ENCODE assay signal across 35 cellular contexts in genomic region chr18:7170292-7170691, GRCh38. TPM values are rescaled to one million over a fixed set of nuclear protein-coding genes. Genes with fewer than 3 reads are reported as not detected.
"Had no signal": no experiment of that assay in that cellular context is flagged by ENCODE, and none has a peak within 500 bp of the region (broad histone marks: within the 10 kb centered on the region; RNA-seq: fewer than 3 reads in every experiment).

No MANE protein-coding gene starts in this region.

- H3K9me3 ChIP-seq: adrenal gland, ascending aorta, breast epithelium, esophagus squamous epithelium, gastroesophageal sphincter, heart right ventricle had no signal

- H3K36me3 ChIP-seq: adrenal gland, ascending aorta, breast epithelium, cardiac muscle cell, esophagus squamous epithelium, gastroesophageal sphincter, heart right ventricle had no signal

- ATAC-seq: activated CD4-positive, alpha-beta T cell treated with anti-CD3 and anti-CD28 coated beads for 36 hours; activated CD8-positive, alpha-beta memory T cell treated with anti-CD3 and anti-CD28 coated beads, Interleukin-2, amount 10 ng/mL, durations not matched to agents 7 days and 5 days; activated CD8-positive, alpha-beta T cell treated with anti-CD3 and anti-CD28 coated beads, Interleukin-2, amount 10 ng/mL, durations not matched to agents 7 days and 5 days; activated naive CD8-positive, alpha-beta T cell treated with anti-CD3 and anti-CD28 coated beads, Interleukin-2, amount 50 U/mL, for 24 hours; gastroesophageal sphincter; heart right ventricle had no signal

- H3K4me1 Mint-ChIP-seq: activated CD4-positive, alpha-beta T cell treated with anti-CD3 and anti-CD28 coated beads for 36 hours; activated CD4-positive, alpha-beta T cell treated with anti-CD3 and anti-CD28 coated beads, Interleukin-2, amount 10 ng/mL, durations not matched to agents 24 days and 14 days; activated CD8-positive, alpha-beta memory T cell treated with anti-CD3 and anti-CD28 coated beads, Interleukin-2, amount 10 ng/mL, durations not matched to agents 7 days and 5 days; activated naive CD4-positive, alpha-beta T cell treated with anti-CD3 and anti-CD28 coated beads, Interleukin-2, amount 50 U/mL, for 24 hours; activated naive CD8-positive, alpha-beta T cell treated with anti-CD3 and anti-CD28 coated beads for 36 hours; activated naive CD8-positive, alpha-beta T cell treated with anti-CD3 and anti-CD28 coated beads, Interleukin-2, amount 50 U/mL, for 24 hours; central memory CD8-positive, alpha-beta T cell had no signal

- H3K27ac ChIP-seq: adrenal gland, ascending aorta, breast epithelium, cardiac muscle cell, epithelial cell of prostate, esophagus squamous epithelium, gastroesophageal sphincter, heart right ventricle had no signal

- H3K27me3 ChIP-seq: adrenal gland, ascending aorta, breast epithelium, cardiac muscle cell, esophagus squamous epithelium, gastroesophageal sphincter had no signal

- H3K4me3 Mint-ChIP-seq: activated CD4-positive, alpha-beta memory T cell treated with anti-CD3 and anti-CD28 coated beads for 36 hours; activated CD4-positive, alpha-beta T cell treated with anti-CD3 and anti-CD28 coated beads for 36 hours; activated CD4-positive, alpha-beta T cell treated with anti-CD3 and anti-CD28 coated beads, Interleukin-2, amount 10 ng/mL, durations not matched to agents 24 days and 14 days; activated CD8-positive, alpha-beta memory T cell treated with anti-CD3 and anti-CD28 coated beads, Interleukin-2, amount 10 ng/mL, durations not matched to agents 7 days and 5 days; activated CD8-positive, alpha-beta T cell treated with anti-CD3 and anti-CD28 coated beads, Interleukin-2, amount 10 ng/mL, durations not matched to agents 7 days and 5 days; activated naive CD4-positive, alpha-beta T cell treated with anti-CD3 and anti-CD28 coated beads for 36 hours; activated naive CD4-positive, alpha-beta T cell treated with anti-CD3 and anti-CD28 coated beads, Interleukin-2, amount 50 U/mL, for 24 hours; activated naive CD8-positive, alpha-beta T cell treated with anti-CD3 and anti-CD28 coated beads for 36 hours; activated naive CD8-positive, alpha-beta T cell treated with anti-CD3 and anti-CD28 coated beads, Interleukin-2, amount 50 U/mL, for 24 hours; activated T-helper 1 cell treated with anti-CD3 and anti-CD28 coated beads, Interleukin-12 subunit alpha, Interleukin-12 subunit beta, Interleukin-2, Interleukin-4 antibody, amounts not matched to agents 30 ng/mL and 10 ng/mL and 1 ng/mL, durations not matched to agents 14 hours and 24 hours and 36 hours; brain; central memory CD8-positive, alpha-beta T cell had no signal

- H3K4me1 ChIP-seq: adrenal gland, ascending aorta, breast epithelium, esophagus squamous epithelium, gastroesophageal sphincter, heart right ventricle had no signal

- H3K9me3 Mint-ChIP-seq: activated CD4-positive, alpha-beta memory T cell treated with anti-CD3 and anti-CD28 coated beads for 36 hours; activated CD4-positive, alpha-beta T cell treated with anti-CD3 and anti-CD28 coated beads, Interleukin-2, amount 10 ng/mL, durations not matched to agents 24 days and 14 days; activated naive CD4-positive, alpha-beta T cell treated with anti-CD3 and anti-CD28 coated beads for 36 hours; activated naive CD4-positive, alpha-beta T cell treated with anti-CD3 and anti-CD28 coated beads, Interleukin-2, amount 50 U/mL, for 24 hours; activated naive CD8-positive, alpha-beta T cell treated with anti-CD3 and anti-CD28 coated beads for 36 hours; activated naive CD8-positive, alpha-beta T cell treated with anti-CD3 and anti-CD28 coated beads, Interleukin-2, amount 50 U/mL, for 24 hours; activated T-helper 1 cell treated with anti-CD3 and anti-CD28 coated beads, Interleukin-12 subunit alpha, Interleukin-12 subunit beta, Interleukin-2, Interleukin-4 antibody, amounts not matched to agents 30 ng/mL and 10 ng/mL and 1 ng/mL, durations not matched to agents 14 hours and 24 hours and 36 hours; activated T-helper 2 cell treated with anti-CD3 and anti-CD28 coated beads, Interferon-gamma antibody, Interleukin-2, Interleukin-4, amounts not matched to agents 10 μg/mL and 5 μg/mL and 100 μg/mL, durations not matched to agents 14 hours and 24 hours and 36 hours; brain; central memory CD8-positive, alpha-beta T cell had no signal

- H3K4me3 ChIP-seq: adrenal gland, ascending aorta, breast epithelium, cardiac muscle cell, esophagus squamous epithelium, gastroesophageal sphincter, heart right ventricle had no signal

- H3K27me3 Mint-ChIP-seq: activated CD4-positive, alpha-beta memory T cell treated with anti-CD3 and anti-CD28 coated beads for 36 hours; activated CD4-positive, alpha-beta T cell treated with anti-CD3 and anti-CD28 coated beads for 36 hours; activated CD4-positive, alpha-beta T cell treated with anti-CD3 and anti-CD28 coated beads, Interleukin-2, amount 10 ng/mL, durations not matched to agents 24 days and 14 days; activated CD8-positive, alpha-beta memory T cell treated with anti-CD3 and anti-CD28 coated beads, Interleukin-2, amount 10 ng/mL, durations not matched to agents 7 days and 5 days; activated naive CD4-positive, alpha-beta T cell treated with anti-CD3 and anti-CD28 coated beads, Interleukin-2, amount 50 U/mL, for 24 hours; activated naive CD8-positive, alpha-beta T cell treated with anti-CD3 and anti-CD28 coated beads for 36 hours; activated naive CD8-positive, alpha-beta T cell treated with anti-CD3 and anti-CD28 coated beads, Interleukin-2, amount 50 U/mL, for 24 hours; central memory CD8-positive, alpha-beta T cell had no signal

- DNase-seq: activated CD4-positive, alpha-beta memory T cell treated with anti-CD3 and anti-CD28 coated beads for 36 hours; activated CD4-positive, alpha-beta T cell treated with anti-CD3 and anti-CD28 coated beads for 36 hours; activated CD4-positive, alpha-beta T cell treated with anti-CD3 and anti-CD28 coated beads, Interleukin-2, amount 10 ng/mL, durations not matched to agents 24 days and 14 days; activated CD4-positive, CD25-positive, alpha-beta regulatory T cell; activated CD4-positive, CD25-positive, alpha-beta regulatory T cell treated with anti-CD3 and anti-CD28 coated beads, Interleukin-2, amount 50 U/mL, for 72 hours; activated CD8-positive, alpha-beta memory T cell treated with anti-CD3 and anti-CD28 coated beads, Interleukin-2, amount 10 ng/mL, durations not matched to agents 7 days and 5 days; activated CD8-positive, alpha-beta memory T cell treated with anti-CD3 and anti-CD28 coated beads, Interleukin-2, amount 50 U/mL, for 4 hours; activated CD8-positive, alpha-beta T cell treated with anti-CD3 and anti-CD28 coated beads, Interleukin-2, amount 10 ng/mL, durations not matched to agents 7 days and 5 days; activated effector memory CD4-positive, alpha-beta T cell treated with anti-CD3 and anti-CD28 coated beads, Interleukin-2, amount 50 U/mL, for 16 hours; activated naive CD4-positive, alpha-beta T cell treated with anti-CD3 and anti-CD28 coated beads for 36 hours; activated naive CD8-positive, alpha-beta T cell treated with anti-CD3 and anti-CD28 coated beads for 36 hours; activated naive CD8-positive, alpha-beta T cell treated with anti-CD3 and anti-CD28 coated beads, Interleukin-2, amount 50 U/mL, for 24 hours; activated T-cell treated with anti-CD3 and anti-CD28 coated beads, Interleukin-2, amount 50 U/mL, for 1 hour; activated T-cell treated with anti-CD3 and anti-CD28 coated beads, Interleukin-2, amount 50 U/mL, for 48 hours; adrenal gland; amygdala; cortex of kidney; effector CD8-positive, alpha-beta T cell; esophagus squamous epithelium; foreskin melanocyte; heart right ventricle; T-helper 2 cell had no signal

- H3K27ac Mint-ChIP-seq: activated CD4-positive, alpha-beta memory T cell treated with anti-CD3 and anti-CD28 coated beads for 36 hours; activated CD4-positive, alpha-beta T cell treated with anti-CD3 and anti-CD28 coated beads for 36 hours; activated CD4-positive, alpha-beta T cell treated with anti-CD3 and anti-CD28 coated beads, Interleukin-2, amount 10 ng/mL, durations not matched to agents 24 days and 14 days; activated CD8-positive, alpha-beta memory T cell treated with anti-CD3 and anti-CD28 coated beads, Interleukin-2, amount 10 ng/mL, durations not matched to agents 7 days and 5 days; activated CD8-positive, alpha-beta T cell treated with anti-CD3 and anti-CD28 coated beads, Interleukin-2, amount 10 ng/mL, durations not matched to agents 7 days and 5 days; activated naive CD4-positive, alpha-beta T cell treated with anti-CD3 and anti-CD28 coated beads for 36 hours; activated naive CD4-positive, alpha-beta T cell treated with anti-CD3 and anti-CD28 coated beads, Interleukin-2, amount 50 U/mL, for 24 hours; activated naive CD8-positive, alpha-beta T cell treated with anti-CD3 and anti-CD28 coated beads for 36 hours; activated naive CD8-positive, alpha-beta T cell treated with anti-CD3 and anti-CD28 coated beads, Interleukin-2, amount 50 U/mL, for 24 hours; activated T-helper 1 cell treated with anti-CD3 and anti-CD28 coated beads, Interleukin-12 subunit alpha, Interleukin-12 subunit beta, Interleukin-2, Interleukin-4 antibody, amounts not matched to agents 30 ng/mL and 10 ng/mL and 1 ng/mL, durations not matched to agents 14 hours and 24 hours and 36 hours; activated T-helper 2 cell treated with anti-CD3 and anti-CD28 coated beads, Interferon-gamma antibody, Interleukin-2, Interleukin-4, amounts not matched to agents 10 μg/mL and 5 μg/mL and 100 μg/mL, durations not matched to agents 14 hours and 24 hours and 36 hours had no signal

- H3K36me3 Mint-ChIP-seq: activated CD4-positive, alpha-beta memory T cell treated with anti-CD3 and anti-CD28 coated beads for 36 hours; activated CD8-positive, alpha-beta memory T cell treated with anti-CD3 and anti-CD28 coated beads, Interleukin-2, amount 10 ng/mL, durations not matched to agents 7 days and 5 days; activated naive CD4-positive, alpha-beta T cell treated with anti-CD3 and anti-CD28 coated beads, Interleukin-2, amount 50 U/mL, for 24 hours; activated naive CD8-positive, alpha-beta T cell treated with anti-CD3 and anti-CD28 coated beads for 36 hours; brain had no signal

RNA-seq across cellular contexts. Expression of gene LAMA1, which starts 52.7 kb away (rescaled TPM):
- total RNA-seq: activated CD4-positive, alpha-beta memory T cell treated with anti-CD3 and anti-CD28 coated beads for 36 hours; activated CD4-positive, alpha-beta T cell treated with anti-CD3 and anti-CD28 coated beads for 36 hours; activated CD4-positive, alpha-beta T cell treated with anti-CD3 and anti-CD28 coated beads, Interleukin-2, amount 10 ng/mL, durations not matched to agents 24 days and 14 days; activated CD8-positive, alpha-beta memory T cell treated with anti-CD3 and anti-CD28 coated beads for 36 hours; activated CD8-positive, alpha-beta memory T cell treated with anti-CD3 and anti-CD28 coated beads, Interleukin-2, amount 10 ng/mL, durations not matched to agents 7 days and 5 days; activated CD8-positive, alpha-beta T cell treated with anti-CD3 and anti-CD28 coated beads, Interleukin-2, amount 10 ng/mL, durations not matched to agents 7 days and 5 days; activated naive CD4-positive, alpha-beta T cell treated with anti-CD3 and anti-CD28 coated beads for 36 hours; activated naive CD8-positive, alpha-beta T cell treated with anti-CD3 and anti-CD28 coated beads for 36 hours; activated T-helper 1 cell treated with anti-CD3 and anti-CD28 coated beads, Interleukin-12 subunit alpha, Interleukin-12 subunit beta, Interleukin-2, Interleukin-4 antibody, amounts not matched to agents 30 ng/mL and 10 ng/mL and 1 ng/mL, durations not matched to agents 14 hours and 24 hours and 36 hours; activated T-helper 2 cell treated with anti-CD3 and anti-CD28 coated beads, Interferon-gamma antibody, Interleukin-2, Interleukin-4, amounts not matched to agents 10 μg/mL and 5 μg/mL and 100 μg/mL, durations not matched to agents 14 hours and 24 hours and 36 hours; ascending aorta; endothelial cell of umbilical vein; T-helper 1 cell treated with Interleukin-12 subunit alpha and Interleukin-12 subunit beta and Interleukin-4 antibody, amounts not matched to agents 30 ng/mL and 1 ng/mL, for 36 hours had no signal
